3 cellular contexts compared by ENCODE assay signal in the genomic region with DNA sequence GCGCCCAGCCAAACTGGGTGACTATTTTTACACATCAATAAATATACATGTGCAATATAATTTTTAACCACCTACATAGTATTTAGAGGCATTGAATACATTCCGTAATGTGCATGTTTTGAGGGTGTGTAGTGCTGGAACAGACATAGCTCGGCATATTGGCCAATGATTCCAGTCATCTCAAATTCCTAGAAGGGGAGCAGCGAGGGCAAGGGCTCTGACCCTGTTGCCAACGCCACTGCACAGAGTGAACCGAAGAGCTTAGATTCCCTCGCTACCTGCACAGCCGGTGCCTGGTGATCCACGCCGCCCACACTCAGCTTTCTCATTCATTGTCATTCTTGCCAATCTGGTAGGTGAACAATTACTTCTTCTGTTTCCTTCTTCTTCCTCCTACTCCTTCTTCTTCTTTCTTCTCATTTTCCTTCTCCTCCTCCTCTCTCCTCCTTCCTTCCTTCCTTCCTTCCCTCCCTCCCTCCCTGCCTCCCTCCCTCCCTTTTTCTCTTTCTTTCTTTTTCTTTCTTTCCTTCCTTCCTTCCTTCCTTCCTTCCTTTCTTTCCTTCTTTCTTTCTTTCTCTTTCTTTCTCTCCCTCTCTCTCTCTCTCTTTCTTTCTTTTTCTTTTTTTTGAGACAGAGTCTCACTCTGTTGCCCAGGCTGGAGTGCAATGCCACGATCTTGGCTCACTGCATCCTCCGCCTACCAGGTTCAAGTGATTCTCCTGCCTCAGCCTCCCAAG.
TF ChIP-seq lines count a peak whose summit lies in the region.

No MANE protein-coding gene starts in this region.

TF ChIP-seq in SK-N-SH, 30 proteins besides CTCF, POLR2A, EP300 and RAD21 (continues in another document):
- TF ChIP-seq USF2 (IDR thresholded peaks at IDR 0.05; ENCODE audit: borderline replicate concordance, low read depth, low read length) (no peak), NFIC (IDR thresholded peaks at IDR 0.05; ENCODE audit: borderline replicate concordance) (no peak), FOXM1 (IDR thresholded peaks at IDR 0.05; ENCODE audit: low read depth) (no peak), MEF2A (IDR thresholded peaks at IDR 0.05; ENCODE audit: borderline replicate concordance, low read depth) (no peak), FOXJ3 (CRISPR knock-in tag; IDR thresholded peaks at IDR 0.05) (no peak), MXI1 (IDR thresholded peaks at IDR 0.05; ENCODE audit: low read depth, low read length) (no peak), GATA2 (CRISPR knock-in tag; IDR thresholded peaks at IDR 0.05) (no peak), POLR2AphosphoS5 (IDR thresholded peaks at IDR 0.05; ENCODE audit: low read depth, low read length) (no peak), CHD2 (IDR thresholded peaks at IDR 0.05; ENCODE audit: low read length, partially characterized antibody) (no peak), USF1 (IDR thresholded peaks at IDR 0.05; ENCODE audit: borderline replicate concordance, low read depth) (no peak)
- TF ChIP-seq, protein P1, sequence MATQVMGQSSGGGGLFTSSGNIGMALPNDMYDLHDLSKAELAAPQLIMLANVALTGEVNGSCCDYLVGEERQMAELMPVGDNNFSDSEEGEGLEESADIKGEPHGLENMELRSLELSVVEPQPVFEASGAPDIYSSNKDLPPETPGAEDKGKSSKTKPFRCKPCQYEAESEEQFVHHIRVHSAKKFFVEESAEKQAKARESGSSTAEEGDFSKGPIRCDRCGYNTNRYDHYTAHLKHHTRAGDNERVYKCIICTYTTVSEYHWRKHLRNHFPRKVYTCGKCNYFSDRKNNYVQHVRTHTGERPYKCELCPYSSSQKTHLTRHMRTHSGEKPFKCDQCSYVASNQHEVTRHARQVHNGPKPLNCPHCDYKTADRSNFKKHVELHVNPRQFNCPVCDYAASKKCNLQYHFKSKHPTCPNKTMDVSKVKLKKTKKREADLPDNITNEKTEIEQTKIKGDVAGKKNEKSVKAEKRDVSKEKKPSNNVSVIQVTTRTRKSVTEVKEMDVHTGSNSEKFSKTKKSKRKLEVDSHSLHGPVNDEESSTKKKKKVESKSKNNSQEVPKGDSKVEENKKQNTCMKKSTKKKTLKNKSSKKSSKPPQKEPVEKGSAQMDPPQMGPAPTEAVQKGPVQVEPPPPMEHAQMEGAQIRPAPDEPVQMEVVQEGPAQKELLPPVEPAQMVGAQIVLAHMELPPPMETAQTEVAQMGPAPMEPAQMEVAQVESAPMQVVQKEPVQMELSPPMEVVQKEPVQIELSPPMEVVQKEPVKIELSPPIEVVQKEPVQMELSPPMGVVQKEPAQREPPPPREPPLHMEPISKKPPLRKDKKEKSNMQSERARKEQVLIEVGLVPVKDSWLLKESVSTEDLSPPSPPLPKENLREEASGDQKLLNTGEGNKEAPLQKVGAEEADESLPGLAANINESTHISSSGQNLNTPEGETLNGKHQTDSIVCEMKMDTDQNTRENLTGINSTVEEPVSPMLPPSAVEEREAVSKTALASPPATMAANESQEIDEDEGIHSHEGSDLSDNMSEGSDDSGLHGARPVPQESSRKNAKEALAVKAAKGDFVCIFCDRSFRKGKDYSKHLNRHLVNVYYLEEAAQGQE (IDR thresholded peaks at IDR 0.05; ENCODE audit: low read depth, low read length) = no peak
- TF ChIP-seq, protein P2, sequence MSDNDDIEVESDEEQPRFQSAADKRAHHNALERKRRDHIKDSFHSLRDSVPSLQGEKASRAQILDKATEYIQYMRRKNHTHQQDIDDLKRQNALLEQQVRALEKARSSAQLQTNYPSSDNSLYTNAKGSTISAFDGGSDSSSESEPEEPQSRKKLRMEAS (IDR thresholded peaks at IDR 0.05; ENCODE audit: low read depth) = no peak

TF ChIP-seq in SK-N-SH treated with all-trans-retinoic acid at 6 μM for 48 hours, 23 proteins besides CTCF, POLR2A, EP300 and RAD21:
- TF ChIP-seq CREB5 (CRISPR knock-in tag; IDR thresholded peaks at IDR 0.05; ENCODE audit: low read depth) (no peak), OSR1 (CRISPR knock-in tag; IDR thresholded peaks at IDR 0.05) (no peak), ZC3H10 (CRISPR knock-in tag; IDR thresholded peaks at IDR 0.05) (no peak), BACH2 (CRISPR knock-in tag; IDR thresholded peaks at IDR 0.05; ENCODE audit: borderline replicate concordance) (no peak), ISL1 (CRISPR knock-in tag; IDR thresholded peaks at IDR 0.05) (no peak), ZFP3 (CRISPR knock-in tag; IDR thresholded peaks at IDR 0.05) (no peak), SNAI2 (CRISPR knock-in tag; IDR thresholded peaks at IDR 0.05) (no peak), GLIS3 (CRISPR knock-in tag; IDR thresholded peaks at IDR 0.05) (no peak)
TF ChIP-seq in SK-N-SH treated with all-trans-retinoic acid at 6 μM for 48 hours: peak in this region for 0.

TF ChIP-seq in IMR-90, 13 proteins besides CTCF, POLR2A, EP300 and RAD21:
- no peak for TF ChIP-seq NFE2L2 (IDR thresholded peaks at IDR 0.05; ENCODE audit: low read depth, low read length)
- TF ChIP-seq RFX5 (IDR thresholded peaks at IDR 0.05; ENCODE audit: low read depth, low read length) = no peak
- TF ChIP-seq, protein P3, sequence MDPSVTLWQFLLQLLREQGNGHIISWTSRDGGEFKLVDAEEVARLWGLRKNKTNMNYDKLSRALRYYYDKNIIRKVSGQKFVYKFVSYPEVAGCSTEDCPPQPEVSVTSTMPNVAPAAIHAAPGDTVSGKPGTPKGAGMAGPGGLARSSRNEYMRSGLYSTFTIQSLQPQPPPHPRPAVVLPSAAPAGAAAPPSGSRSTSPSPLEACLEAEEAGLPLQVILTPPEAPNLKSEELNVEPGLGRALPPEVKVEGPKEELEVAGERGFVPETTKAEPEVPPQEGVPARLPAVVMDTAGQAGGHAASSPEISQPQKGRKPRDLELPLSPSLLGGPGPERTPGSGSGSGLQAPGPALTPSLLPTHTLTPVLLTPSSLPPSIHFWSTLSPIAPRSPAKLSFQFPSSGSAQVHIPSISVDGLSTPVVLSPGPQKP (IDR thresholded peaks at IDR 0.05; ENCODE audit: borderline replicate concordance, low read depth, low read length) = no peak
- TF ChIP-seq MAZ (IDR thresholded peaks at IDR 0.05; ENCODE audit: borderline replicate concordance, low read depth, low read length) = no peak
- TF ChIP-seq MXI1 (IDR thresholded peaks at IDR 0.05; ENCODE audit: borderline replicate concordance, low read depth, low read length) = no peak
- no peak for TF ChIP-seq USF2 (IDR thresholded peaks at IDR 0.05; ENCODE audit: low read depth, low read length)
- TF ChIP-seq BHLHE40 (IDR thresholded peaks at IDR 0.05; ENCODE audit: low read depth, low read length) = no peak
- TF ChIP-seq CHD1 (IDR thresholded peaks at IDR 0.05; ENCODE audit: low read depth, low read length) = no peak
- no peak for TF ChIP-seq RCOR1 (IDR thresholded peaks at IDR 0.05; ENCODE audit: insufficient replicate concordance, low read length)
- TF ChIP-seq SMC3 (IDR thresholded peaks at IDR 0.05; ENCODE audit: low read depth, low read length) = no peak
- no peak for TF ChIP-seq FOS (IDR thresholded peaks at IDR 0.05; ENCODE audit: low read depth, low read length)
- TF ChIP-seq CEBPB (IDR thresholded peaks at IDR 0.05; ENCODE audit: low read depth, low read length) = no peak
- TF ChIP-seq MAFK (IDR thresholded peaks at IDR 0.05; ENCODE audit: low read depth, low read length) = no peak
